In genomic region chr13:98478134-98479129, GRCh38 we compare ENCODE assay signal across 8 cellular contexts.
DNase-seq lines count a peak whose midpoint lies in the region; ATAC-seq and TF ChIP-seq lines count a peak whose summit lies in the region.

No MANE protein-coding gene starts in this region.

- intact Hi-C loops in natural killer cell (cut with micrococcal nuclease) (no loop called here), dorsolateral prefrontal cortex (cut with DNase I) (no loop called here)

- no peaks in the 10 kb centered on the region for H3K27me3 Mint-ChIP-seq in activated T-cell treated with anti-CD3 and anti-CD28 coated beads, Interleukin-2, amount 50 U/mL, for 4 hours (ENCODE audit: low read depth)
- no peaks in the 10 kb centered on the region for H3K27me3 Mint-ChIP-seq in natural killer cell (ENCODE audit: low read depth in 2 of 2)

- CTCF ChIA-PET in AG04450 (lab: Charles Lee), result no interaction called here

- peak overlapping the region; percentile 43 for H3K4me3 Mint-ChIP-seq in activated T-cell treated with anti-CD3 and anti-CD28 coated beads, Interleukin-2, amount 50 U/mL, for 4 hours
- H3K4me3 Mint-ChIP-seq in natural killer cell, result peak overlapping the region; percentile 72

- H3K27ac ChIP-seq in AG04450 (ENCODE audit: low read depth, low read length), result peak overlapping the region; percentile 21
- H3K27ac ChIP-seq in dorsolateral prefrontal cortex, result no peak overlapping the region

- TF ChIP-seq CTCF in AG04450 (IDR thresholded peaks at IDR 0.05; ENCODE audit: low read depth, low read length) (no peak), natural killer cell (IDR thresholded peaks at IDR 0.05) (no peak), dorsolateral prefrontal cortex (IDR thresholded peaks at IDR 0.05 in 54 of 56, conservative IDR thresholded peaks at IDR 0.05 in 2 of 56; ENCODE audit: low read depth in 1 of 56, partially characterized antibody in 56 of 56) (no peak)

- no peaks in the 10 kb centered on the region for H3K9me3 Mint-ChIP-seq in activated T-cell treated with anti-CD3 and anti-CD28 coated beads, Interleukin-2, amount 50 U/mL, for 4 hours
- no peaks in the 10 kb centered on the region for H3K9me3 Mint-ChIP-seq in natural killer cell

- peak; percentile 49 for ATAC-seq in GM18873 (IDR thresholded peaks at IDR 0.05; ENCODE audit: low FRiP score, unreplicated experiment)
- ATAC-seq in HG03175 (IDR thresholded peaks at IDR 0.05; ENCODE audit: unreplicated experiment), result peak; percentile 35
- ATAC-seq in activated T-cell treated with anti-CD3 and anti-CD28 coated beads, Interleukin-2, amount 50 U/mL, for 4 hours, result no peak
- ATAC-seq in natural killer cell, result peak in 1 of 3 donors; percentile 22

- peak overlapping the region; percentile 45 to 83 for H3K27ac Mint-ChIP-seq in natural killer cell

- DNase-seq in AG04450 (ENCODE audit: low read depth, low spot score) (no peak), natural killer cell (peak; percentile 23), T-helper 9 cell (no peak), dorsolateral prefrontal cortex (no peak), Ammon's horn (ENCODE audit: low spot score) (no peak)
- DNase-seq in activated T-cell treated with anti-CD3 and anti-CD28 coated beads, Interleukin-2, amount 50 U/mL, for 4 hours, result no peak

- H3K4me3 ChIP-seq in AG04450 (ENCODE audit: low read depth, low read length) (no peak overlapping the region), dorsolateral prefrontal cortex (no peak overlapping the region)

- H3K9me3 ChIP-seq in AG04450 (ENCODE audit: control insufficient read depth, insufficient read depth, low read length), result peaks cover 4% of the 10 kb centered on the region; the same call in 1 of the 2 replicates

- H3K27me3 ChIP-seq in AG04450 (ENCODE audit: control insufficient read depth, insufficient read depth, low read length), result no peaks in the 10 kb centered on the region
- H3K27me3 ChIP-seq in dorsolateral prefrontal cortex, result no peaks in the 10 kb centered on the region

- peaks cover 33% of the 10 kb centered on the region for H3K36me3 Mint-ChIP-seq in activated T-cell treated with anti-CD3 and anti-CD28 coated beads, Interleukin-2, amount 50 U/mL, for 4 hours (ENCODE audit: insufficient read depth)
- no peaks in the 10 kb centered on the region for H3K36me3 Mint-ChIP-seq in natural killer cell

- POLR2A ChIA-PET in AG04450 (lab: Yijun Ruan, JAX), result interaction anchor here (1.0 kb wide), 1 partner anchor 104 kb away, joined by 3 read pairs; no protein-coding TSS in a partner anchor

- H3K4me1 Mint-ChIP-seq in activated T-cell treated with anti-CD3 and anti-CD28 coated beads, Interleukin-2, amount 50 U/mL, for 4 hours (ENCODE audit: low read depth), result peaks cover 78% of the 10 kb centered on the region
- peaks cover 41 to 46% of the 10 kb centered on the region in 2 donors for H3K4me1 Mint-ChIP-seq in natural killer cell

Comparison
In these comparisons a context has a peak if more than half of its experiments do, and no peak if none do; other contexts are left out.
1. ATAC-seq: peak in GM18873 (single experiment) and HG03175 (single experiment); none in activated T-cell treated with anti-CD3 and anti-CD28 coated beads, Interleukin-2, amount 50 U/mL, for 4 hours (0 of 2).